In the genomic region with DNA sequence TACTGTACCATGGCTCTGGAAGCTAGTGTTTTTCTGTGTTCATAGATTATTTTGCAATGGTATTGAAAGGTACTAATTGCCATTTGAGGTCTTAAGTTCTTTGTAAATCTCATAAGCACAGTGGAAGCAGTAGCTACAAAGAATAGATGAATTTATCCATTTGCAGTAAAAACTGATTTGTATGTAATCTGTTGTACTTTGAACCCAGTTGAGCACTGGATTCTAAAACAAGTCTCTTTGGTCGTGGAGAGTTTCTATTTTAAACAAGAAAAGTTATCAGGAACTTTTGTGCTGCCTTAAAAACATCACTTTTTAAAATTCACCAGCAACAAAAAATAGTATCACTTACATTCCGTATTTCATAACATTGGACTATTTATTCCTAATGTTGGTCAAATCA, we compare ENCODE assay signal across 9 cellular contexts. TPM values are rescaled to one million over a fixed set of nuclear protein-coding genes. Genes with fewer than 3 reads are reported as not detected.
DNase-seq lines count a peak whose midpoint lies in the region; ATAC-seq and TF ChIP-seq lines count a peak whose summit lies in the region.
"Had no signal": no experiment of that assay in that cellular context is flagged by ENCODE, and none has a peak within 500 bp of the region (broad histone marks: within the 10 kb centered on the region; RNA-seq: fewer than 3 reads in every experiment).

No MANE protein-coding gene starts in this region.

- TF ChIP-seq CTCF in WTC11 (IDR thresholded peaks at IDR 0.05) (no peak), foreskin fibroblast (IDR thresholded peaks at IDR 0.05; ENCODE audit: low read depth, low read length) (no peak)

- H3K9me3 Mint-ChIP-seq in activated CD4-positive, alpha-beta T cell treated with anti-CD3 and anti-CD28 coated beads, Interleukin-2, amount 10 ng/mL, durations not matched to agents 24 days and 14 days = no peaks in the 10 kb centered on the region
- H3K9me3 Mint-ChIP-seq in WTC11 = peaks cover 3% of the 10 kb centered on the region
- no peaks in the 10 kb centered on the region for H3K9me3 Mint-ChIP-seq in stimulated activated effector memory CD8-positive, alpha-beta T cell treated with anti-CD3 and anti-CD28 coated beads, Interleukin-12 subunit alpha, Interleukin-12 subunit beta, amount 100 ng/mL, for 72 hours

- peaks cover 57% of the 10 kb centered on the region for H3K4me1 Mint-ChIP-seq in activated CD4-positive, alpha-beta T cell treated with anti-CD3 and anti-CD28 coated beads, Interleukin-2, amount 10 ng/mL, durations not matched to agents 24 days and 14 days
- H3K4me1 Mint-ChIP-seq in WTC11 = peaks cover 56% of the 10 kb centered on the region
- peaks cover 39% of the 10 kb centered on the region for H3K4me1 Mint-ChIP-seq in stimulated activated effector memory CD8-positive, alpha-beta T cell treated with anti-CD3 and anti-CD28 coated beads, Interleukin-12 subunit alpha, Interleukin-12 subunit beta, amount 100 ng/mL, for 72 hours

- peak overlapping the region; percentile 75 for H3K4me3 Mint-ChIP-seq in activated CD4-positive, alpha-beta T cell treated with anti-CD3 and anti-CD28 coated beads, Interleukin-2, amount 10 ng/mL, durations not matched to agents 24 days and 14 days
- H3K4me3 Mint-ChIP-seq in WTC11 = no peak overlapping the region
- peak overlapping the region; percentile 90 for H3K4me3 Mint-ChIP-seq in stimulated activated effector memory CD8-positive, alpha-beta T cell treated with anti-CD3 and anti-CD28 coated beads, Interleukin-12 subunit alpha, Interleukin-12 subunit beta, amount 100 ng/mL, for 72 hours

- H3K27me3 Mint-ChIP-seq in activated CD4-positive, alpha-beta T cell treated with anti-CD3 and anti-CD28 coated beads, Interleukin-2, amount 10 ng/mL, durations not matched to agents 24 days and 14 days = no peaks in the 10 kb centered on the region
- no peaks in the 10 kb centered on the region for H3K27me3 Mint-ChIP-seq in WTC11 (ENCODE audit: low read depth)

- H3K36me3 Mint-ChIP-seq in activated CD4-positive, alpha-beta T cell treated with anti-CD3 and anti-CD28 coated beads, Interleukin-2, amount 10 ng/mL, durations not matched to agents 24 days and 14 days (ENCODE audit: low read depth) = peaks cover 54% of the 10 kb centered on the region
- H3K36me3 Mint-ChIP-seq in WTC11 = peaks cover 7% of the 10 kb centered on the region
- peaks cover 98% of the 10 kb centered on the region for H3K36me3 Mint-ChIP-seq in stimulated activated effector memory CD8-positive, alpha-beta T cell treated with anti-CD3 and anti-CD28 coated beads, Interleukin-12 subunit alpha, Interleukin-12 subunit beta, amount 100 ng/mL, for 72 hours

- CTCF ChIA-PET in WTC11 (lab: Charles Lee) = no interaction called here

- POLR2A ChIA-PET in WTC11 (lab: Charles Lee) = interaction anchor here (0.6 kb wide), 1 partner anchor 10 kb away, joined by 3 read pairs; no protein-coding TSS in a partner anchor

- no peak for ATAC-seq in WTC11
- ATAC-seq in stimulated activated effector memory CD8-positive, alpha-beta T cell treated with anti-CD3 and anti-CD28 coated beads, Interleukin-12 subunit alpha, Interleukin-12 subunit beta, amount 100 ng/mL, for 72 hours = no peak
- no peak for ATAC-seq in HG03280 (IDR thresholded peaks at IDR 0.05; ENCODE audit: unreplicated experiment)
- ATAC-seq in HG03520 (IDR thresholded peaks at IDR 0.05; ENCODE audit: unreplicated experiment) = no peak

- peak overlapping the region; percentile 19 to 30 for H3K4me3 ChIP-seq in foreskin fibroblast (ENCODE audit: low read depth in 1 of 2, low read length in 2 of 2)

- H3K27ac Mint-ChIP-seq in activated CD4-positive, alpha-beta T cell treated with anti-CD3 and anti-CD28 coated beads, Interleukin-2, amount 10 ng/mL, durations not matched to agents 24 days and 14 days = peak overlapping the region; percentile 72
- peak overlapping the region; percentile 42 for H3K27ac Mint-ChIP-seq in WTC11
- H3K27ac Mint-ChIP-seq in stimulated activated effector memory CD8-positive, alpha-beta T cell treated with anti-CD3 and anti-CD28 coated beads, Interleukin-12 subunit alpha, Interleukin-12 subunit beta, amount 100 ng/mL, for 72 hours = peak overlapping the region; percentile 89

- DNase-seq in activated CD4-positive, alpha-beta T cell treated with anti-CD3 and anti-CD28 coated beads, Interleukin-2, amount 10 ng/mL, durations not matched to agents 24 days and 14 days = no peak
- no peak for DNase-seq in activated CD4-positive, alpha-beta T cell treated with anti-CD3 and anti-CD28 coated beads for 4 hours
- no peak for DNase-seq in WTC11 (ENCODE audit: low spot score)
- DNase-seq in foreskin fibroblast = no peak
- no peak for DNase-seq in stimulated activated effector memory CD8-positive, alpha-beta T cell treated with anti-CD3 and anti-CD28 coated beads, Interleukin-12 subunit alpha, Interleukin-12 subunit beta, amount 100 ng/mL, for 72 hours (ENCODE audit: low spot score in 2 of 2)
- DNase-seq in stimulated activated CD4-positive, alpha-beta T cell treated with anti-CD3 and anti-CD28 coated beads, Interleukin-2, amount 100 ng/mL, for 24 hours = no peak
- DNase-seq: ACHN had no signal

- intact Hi-C loops in activated CD4-positive, alpha-beta T cell treated with anti-CD3 and anti-CD28 coated beads, Interleukin-2, amount 10 ng/mL, durations not matched to agents 24 days and 14 days (cut with micrococcal nuclease) = loop anchor here (10.0 kb wide), 2 partner anchors 280 to 540 kb away; a partner anchor contains a TSS

TF ChIP-seq in WTC11, 78 proteins besides CTCF, POLR2A, EP300 and RAD21:
- TF ChIP-seq, protein P1, sequence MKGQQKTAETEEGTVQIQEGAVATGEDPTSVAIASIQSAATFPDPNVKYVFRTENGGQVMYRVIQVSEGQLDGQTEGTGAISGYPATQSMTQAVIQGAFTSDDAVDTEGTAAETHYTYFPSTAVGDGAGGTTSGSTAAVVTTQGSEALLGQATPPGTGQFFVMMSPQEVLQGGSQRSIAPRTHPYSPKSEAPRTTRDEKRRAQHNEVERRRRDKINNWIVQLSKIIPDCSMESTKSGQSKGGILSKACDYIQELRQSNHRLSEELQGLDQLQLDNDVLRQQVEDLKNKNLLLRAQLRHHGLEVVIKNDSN (CRISPR knock-in tag; IDR thresholded peaks at IDR 0.05) = no peak
- TF ChIP-seq, protein P2, sequence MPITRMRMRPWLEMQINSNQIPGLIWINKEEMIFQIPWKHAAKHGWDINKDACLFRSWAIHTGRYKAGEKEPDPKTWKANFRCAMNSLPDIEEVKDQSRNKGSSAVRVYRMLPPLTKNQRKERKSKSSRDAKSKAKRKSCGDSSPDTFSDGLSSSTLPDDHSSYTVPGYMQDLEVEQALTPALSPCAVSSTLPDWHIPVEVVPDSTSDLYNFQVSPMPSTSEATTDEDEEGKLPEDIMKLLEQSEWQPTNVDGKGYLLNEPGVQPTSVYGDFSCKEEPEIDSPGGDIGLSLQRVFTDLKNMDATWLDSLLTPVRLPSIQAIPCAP (CRISPR knock-in tag; IDR thresholded peaks at IDR 0.05) = no peak
TF ChIP-seq in WTC11: peak in this region for 0.

RNA-seq across cellular contexts. Expression of a gene that starts 4.1 kb away (rescaled TPM):
- total RNA-seq in activated CD4-positive, alpha-beta T cell treated with anti-CD3 and anti-CD28 coated beads, Interleukin-2, amount 10 ng/mL, durations not matched to agents 24 days and 14 days = 207 and 209 TPM in 2 replicates
- 82.3 to 86.9 TPM (median 84.3 TPM) in 3 replicates for total RNA-seq in WTC11 (2021)
